In genomic region chr2:153873062-153874048, GRCh38 we compare ENCODE assay signal across 1 cellular context.
TF ChIP-seq lines count a peak whose summit lies in the region.

No MANE protein-coding gene starts in this region.

TF ChIP-seq in IMR-90, 13 proteins besides CTCF, POLR2A, EP300 and RAD21 (continued from another document):
- TF ChIP-seq MAFK (IDR thresholded peaks at IDR 0.05; ENCODE audit: low read depth, low read length): no peak
- TF ChIP-seq ELK1 (IDR thresholded peaks at IDR 0.05; ENCODE audit: borderline replicate concordance, low read depth, low read length): no peak
- TF ChIP-seq NFE2L2 (IDR thresholded peaks at IDR 0.05; ENCODE audit: low read depth, low read length): no peak
- TF ChIP-seq MXI1 (IDR thresholded peaks at IDR 0.05; ENCODE audit: borderline replicate concordance, low read depth, low read length): no peak
- TF ChIP-seq RCOR1 (IDR thresholded peaks at IDR 0.05; ENCODE audit: insufficient replicate concordance, low read length): no peak
